In the genomic region with DNA sequence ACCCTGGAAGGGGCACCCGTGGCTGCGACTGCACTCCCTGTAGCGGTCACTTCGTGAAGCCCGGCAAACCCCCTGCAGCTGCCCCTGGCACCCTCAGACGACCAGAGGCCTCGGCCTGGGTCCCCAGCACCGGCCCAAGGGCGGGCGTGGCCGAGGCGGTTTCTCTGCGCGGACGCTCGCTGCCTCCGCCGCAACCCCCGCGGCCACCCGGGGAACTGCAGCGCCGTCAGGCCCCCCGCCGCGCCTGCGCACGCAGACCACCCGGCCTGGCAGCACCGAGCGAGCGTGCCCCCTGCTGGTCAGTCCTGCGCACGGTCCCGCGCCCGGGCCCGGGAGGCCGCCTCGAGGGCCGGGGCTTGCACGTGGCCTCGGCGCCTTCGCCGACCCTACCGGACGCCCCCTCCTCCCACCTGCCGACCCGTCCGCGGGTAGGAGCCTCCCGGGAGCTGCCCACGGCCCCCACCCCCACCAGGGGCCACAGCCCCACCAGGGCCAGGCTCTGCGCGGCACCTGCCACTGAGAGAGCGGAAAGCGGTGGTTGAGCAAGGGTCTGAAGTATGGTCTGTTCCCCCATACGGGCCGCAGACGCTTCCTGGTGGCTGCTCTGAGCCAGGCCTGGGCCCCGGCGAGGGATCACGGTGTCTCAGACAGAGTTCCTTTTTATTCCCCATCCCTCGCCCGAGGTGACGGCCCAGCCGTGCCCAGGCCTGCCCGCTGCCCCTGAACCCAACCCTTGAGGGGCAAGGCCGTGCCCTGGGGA, we compare ENCODE assay signal across 1 cellular context.
A peak's percentile ranks its signal among the peaks of the same experiment; 100 is the strongest.
TF ChIP-seq lines count a peak whose summit lies in the region.

No MANE protein-coding gene starts in this region.

TF ChIP-seq in HepG2, 621 proteins besides CTCF, POLR2A, EP300 and RAD21 (continued from another document and continues in another):
- TF ChIP-seq, protein P1, sequence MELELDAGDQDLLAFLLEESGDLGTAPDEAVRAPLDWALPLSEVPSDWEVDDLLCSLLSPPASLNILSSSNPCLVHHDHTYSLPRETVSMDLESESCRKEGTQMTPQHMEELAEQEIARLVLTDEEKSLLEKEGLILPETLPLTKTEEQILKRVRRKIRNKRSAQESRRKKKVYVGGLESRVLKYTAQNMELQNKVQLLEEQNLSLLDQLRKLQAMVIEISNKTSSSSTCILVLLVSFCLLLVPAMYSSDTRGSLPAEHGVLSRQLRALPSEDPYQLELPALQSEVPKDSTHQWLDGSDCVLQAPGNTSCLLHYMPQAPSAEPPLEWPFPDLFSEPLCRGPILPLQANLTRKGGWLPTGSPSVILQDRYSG (CRISPR knock-in tag; IDR thresholded peaks at IDR 0.05), result no peak; the same call in 1 of the 2 replicates
- no peak for TF ChIP-seq NR2F6 (IDR thresholded peaks at IDR 0.05)
- TF ChIP-seq NR2F6 (CRISPR knock-in tag; IDR thresholded peaks at IDR 0.05), result no peak
- no peak for TF ChIP-seq NRL (CRISPR knock-in tag; IDR thresholded peaks at IDR 0.05; ENCODE audit: borderline replicate concordance)
- no peak for TF ChIP-seq TFAP4 (IDR thresholded peaks at IDR 0.05; ENCODE audit: borderline replicate concordance, low read depth)
- TF ChIP-seq, protein P2, sequence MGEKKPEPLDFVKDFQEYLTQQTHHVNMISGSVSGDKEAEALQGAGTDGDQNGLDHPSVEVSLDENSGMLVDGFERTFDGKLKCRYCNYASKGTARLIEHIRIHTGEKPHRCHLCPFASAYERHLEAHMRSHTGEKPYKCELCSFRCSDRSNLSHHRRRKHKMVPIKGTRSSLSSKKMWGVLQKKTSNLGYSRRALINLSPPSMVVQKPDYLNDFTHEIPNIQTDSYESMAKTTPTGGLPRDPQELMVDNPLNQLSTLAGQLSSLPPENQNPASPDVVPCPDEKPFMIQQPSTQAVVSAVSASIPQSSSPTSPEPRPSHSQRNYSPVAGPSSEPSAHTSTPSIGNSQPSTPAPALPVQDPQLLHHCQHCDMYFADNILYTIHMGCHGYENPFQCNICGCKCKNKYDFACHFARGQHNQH (CRISPR knock-in tag; IDR thresholded peaks at IDR 0.05), result peak; percentile 24; the same call in 1 of the 2 replicates
- peak; percentile 58; the same call in 1 of the 2 replicates for TF ChIP-seq ZFP90 (CRISPR knock-in tag; IDR thresholded peaks at IDR 0.05; ENCODE audit: borderline replicate concordance)
- no peak for TF ChIP-seq DBP (CRISPR knock-in tag; IDR thresholded peaks at IDR 0.05; ENCODE audit: not compliant biosample characterization)
- TF ChIP-seq ARID2 (CRISPR knock-in tag; IDR thresholded peaks at IDR 0.05; ENCODE audit: borderline replicate concordance), result no peak
- TF ChIP-seq HNRNPL (IDR thresholded peaks at IDR 0.05; ENCODE audit: low read depth, low read length), result 0 out of 2 replicates have a peak, but pooled peaks have one; percentile 71
- TF ChIP-seq RFX1 (IDR thresholded peaks at IDR 0.05), result no peak
- no peak for TF ChIP-seq CBX1 (IDR thresholded peaks at IDR 0.05; ENCODE audit: low read depth)
- TF ChIP-seq KDM2A (CRISPR knock-in tag; IDR thresholded peaks at IDR 0.05; ENCODE audit: borderline replicate concordance, low read depth), result peak; percentile 43
- TF ChIP-seq ZNF629 (CRISPR knock-in tag; conservative IDR thresholded peaks at IDR 0.05), result no peak
- 0 out of 2 replicates have a peak, but pooled peaks have one; percentile 76 for TF ChIP-seq GTF3A (CRISPR knock-in tag; conservative IDR thresholded peaks at IDR 0.05)
- peak; percentile 67; the same call in 1 of the 2 replicates for TF ChIP-seq PHF8 (CRISPR knock-in tag; IDR thresholded peaks at IDR 0.05)
- no peak; the same call in 1 of the 2 replicates for TF ChIP-seq HOXD1 (CRISPR knock-in tag; IDR thresholded peaks at IDR 0.05)
- TF ChIP-seq ZBED4 (CRISPR knock-in tag; IDR thresholded peaks at IDR 0.05; ENCODE audit: borderline replicate concordance), result peak; percentile 44; the same call in 1 of the 2 replicates
- no peak for TF ChIP-seq ZNF326 (CRISPR knock-in tag; IDR thresholded peaks at IDR 0.05; ENCODE audit: borderline replicate concordance)
- no peak for TF ChIP-seq MAFK (conservative IDR thresholded peaks at IDR 0.05 in 1 of 2, IDR thresholded peaks at IDR 0.05 in 1 of 2; ENCODE audit: low read length in 2 of 2)
- no peak; the same call in 1 of the 2 replicates for TF ChIP-seq ZBTB46 (CRISPR knock-in tag; IDR thresholded peaks at IDR 0.05; ENCODE audit: borderline replicate concordance)
- no peak for TF ChIP-seq NAIF1 (CRISPR knock-in tag; IDR thresholded peaks at IDR 0.05; ENCODE audit: borderline replicate concordance)
- no peak; the same call in 1 of the 2 replicates for TF ChIP-seq MYPOP (CRISPR knock-in tag; IDR thresholded peaks at IDR 0.05)
- TF ChIP-seq, protein P3, sequence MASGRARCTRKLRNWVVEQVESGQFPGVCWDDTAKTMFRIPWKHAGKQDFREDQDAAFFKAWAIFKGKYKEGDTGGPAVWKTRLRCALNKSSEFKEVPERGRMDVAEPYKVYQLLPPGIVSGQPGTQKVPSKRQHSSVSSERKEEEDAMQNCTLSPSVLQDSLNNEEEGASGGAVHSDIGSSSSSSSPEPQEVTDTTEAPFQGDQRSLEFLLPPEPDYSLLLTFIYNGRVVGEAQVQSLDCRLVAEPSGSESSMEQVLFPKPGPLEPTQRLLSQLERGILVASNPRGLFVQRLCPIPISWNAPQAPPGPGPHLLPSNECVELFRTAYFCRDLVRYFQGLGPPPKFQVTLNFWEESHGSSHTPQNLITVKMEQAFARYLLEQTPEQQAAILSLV (CRISPR knock-in tag; IDR thresholded peaks at IDR 0.05; ENCODE audit: borderline replicate concordance), result peak; percentile 84; the same call in 1 of the 2 replicates
- TF ChIP-seq ZNF33A (CRISPR knock-in tag; IDR thresholded peaks at IDR 0.05; ENCODE audit: borderline replicate concordance), result no peak
- peak; percentile 55; the same call in 1 of the 2 replicates for TF ChIP-seq ZFP82 (CRISPR knock-in tag; IDR thresholded peaks at IDR 0.05; ENCODE audit: borderline replicate concordance)
- TF ChIP-seq ZNF329 (CRISPR knock-in tag; IDR thresholded peaks at IDR 0.05; ENCODE audit: low read depth), result no peak
- TF ChIP-seq ZNF501 (CRISPR knock-in tag; IDR thresholded peaks at IDR 0.05), result no peak
- TF ChIP-seq ZBTB1 (CRISPR knock-in tag; IDR thresholded peaks at IDR 0.05; ENCODE audit: borderline replicate concordance), result no peak
- no peak for TF ChIP-seq AKNA (CRISPR knock-in tag; IDR thresholded peaks at IDR 0.05; ENCODE audit: borderline replicate concordance)
- no peak for TF ChIP-seq PHB2 (IDR thresholded peaks at IDR 0.05; ENCODE audit: partially characterized antibody)
- TF ChIP-seq CREM (IDR thresholded peaks at IDR 0.05), result no peak
- TF ChIP-seq CREM (CRISPR knock-in tag; IDR thresholded peaks at IDR 0.05), result no peak
- no peak for TF ChIP-seq NR3C1 (CRISPR knock-in tag; IDR thresholded peaks at IDR 0.05)
- TF ChIP-seq CAMTA2 (CRISPR knock-in tag; IDR thresholded peaks at IDR 0.05; ENCODE audit: borderline replicate concordance), result no peak
- TF ChIP-seq NFE2 (CRISPR knock-in tag; IDR thresholded peaks at IDR 0.05), result no peak
- TF ChIP-seq SP1 (IDR thresholded peaks at IDR 0.05), result no peak
- TF ChIP-seq SP1 (CRISPR knock-in tag; IDR thresholded peaks at IDR 0.05), result peak; percentile 54; the same call in 1 of the 2 replicates
- no peak for TF ChIP-seq ZNF850 (CRISPR knock-in tag; conservative IDR thresholded peaks at IDR 0.05)
- peak; percentile 66; the same call in 1 of the 2 replicates for TF ChIP-seq ARNTL (CRISPR knock-in tag; IDR thresholded peaks at IDR 0.05)
- TF ChIP-seq ATF7-NPFF (CRISPR knock-in tag; IDR thresholded peaks at IDR 0.05; ENCODE audit: low read depth), result peak; percentile 80; the same call in 1 of the 2 replicates
- no peak for TF ChIP-seq ZFP36L2 (CRISPR knock-in tag; IDR thresholded peaks at IDR 0.05)
- TF ChIP-seq KDM5B (CRISPR knock-in tag; IDR thresholded peaks at IDR 0.05; ENCODE audit: borderline replicate concordance), result peak; percentile 90; the same call in 1 of the 2 replicates
